Comparison of ENCODE assay signal across 8 cellular contexts in genomic region chr1:226001852-226002666, GRCh38. TPM values are rescaled to one million over a fixed set of nuclear protein-coding genes. Genes with fewer than 3 reads are reported as not detected.
DNase-seq lines count a peak whose midpoint lies in the region; ATAC-seq and TF ChIP-seq lines count a peak whose summit lies in the region.

No MANE protein-coding gene starts in this region.

- in situ Hi-C loops in Panc1 (cut with HindIII; ENCODE audit: low pct_unique_long_range_greater_than_20kb, low sequenced_read_pairs): no loop called here

- H3K4me3 ChIP-seq in Panc1 (ENCODE audit: low read depth in 2 of 2, low read length in 2 of 2): no peak overlapping the region

- no peaks in the 10 kb centered on the region for H3K27me3 ChIP-seq in Panc1 (ENCODE audit: control insufficient read depth, insufficient read depth, low read length)

- CTCF ChIA-PET in Panc1 (lab: Charles Lee): interaction anchor here (0.5 kb wide), 1 partner anchor 25 kb away, joined by 3 read pairs; no protein-coding TSS in a partner anchor

- peaks cover 7% of the 10 kb centered on the region; the same call in 1 of the 2 replicates for H3K36me3 ChIP-seq in Panc1 (ENCODE audit: control insufficient read depth, insufficient read depth, low read length)

- peaks cover 11% of the 10 kb centered on the region for H3K4me1 ChIP-seq in Panc1 (ENCODE audit: control insufficient read depth, insufficient read depth, low read length)

- DNase-seq in GM04504 (ENCODE audit: low read depth) (peak; percentile 71), Panc1 (ENCODE audit: low read depth, low spot score) (no peak), Right ventricle myocardium inferior (ENCODE audit: missing footprints) (peak; percentile 88), sciatic nerve (ENCODE audit: low spot score) (peak; percentile 74), DMS79 (lab: John Stamatoyannopoulos, UW) (no peak), HPDE6-E6E7 (ENCODE audit: extremely low spot score) (no peak)
- peak; percentile 12 for DNase-seq in activated gamma-delta T cell treated with anti-CD3 and anti-CD28 coated beads, Interleukin-2, amount 50 U/mL, for 16 hours (ENCODE audit: low read depth)

- ATAC-seq in HG03342 (IDR thresholded peaks at IDR 0.05; ENCODE audit: unreplicated experiment) (peak; percentile 35), Panc1 (no peak), Right ventricle myocardium inferior (peak; percentile 16), sciatic nerve (peak; percentile 33)

- intact Hi-C loops in Panc1 (cut with micrococcal nuclease; ENCODE audit: unreplicated experiment): no loop called here
- intact Hi-C loops in Right ventricle myocardium inferior (cut with DNase I): no loop called here
- intact Hi-C loops in sciatic nerve (cut with DNase I): no loop called here

- peak overlapping the region; percentile 9; the same call in 1 of the 2 replicates for H3K27ac ChIP-seq in Panc1 (ENCODE audit: low read length)

- H3K9me3 ChIP-seq in Panc1 (ENCODE audit: control insufficient read depth, insufficient read depth, low read depth, low read length): no peaks in the 10 kb centered on the region

- no peak for TF ChIP-seq CTCF in Panc1 (IDR thresholded peaks at IDR 0.05)

- POLR2A ChIA-PET in Panc1 (lab: Charles Lee): interaction anchor here (1.0 kb wide), 1 partner anchor 60 kb away, joined by 4 read pairs; the partner anchor contains the start of gene H3-3A

- no TSS peak for BruUV-seq in Panc1 (replicated peaks; lab: Mats Ljungman, UMichigan)

RNA-seq across cellular contexts. Expression of gene SDE2, which starts 2.9 kb away (rescaled TPM):
- total RNA-seq in Panc1 (2021; ENCODE audit: unreplicated experiment) (18.3 TPM), Right ventricle myocardium inferior (11.7 TPM), sciatic nerve (22.3 TPM)
- 5.5 TPM for polyA plus RNA-seq in Panc1 (2012; ENCODE audit: insufficient read length)

Comparison
In these comparisons a context has a peak if more than half of its experiments do, and no peak if none do; other contexts are left out.
1. DNase-seq: peak in GM04504 (single experiment), activated gamma-delta T cell treated with anti-CD3 and anti-CD28 coated beads, Interleukin-2, amount 50 U/mL, for 16 hours (single experiment), Right ventricle myocardium inferior (single experiment) and sciatic nerve (single experiment); none in Panc1 (single experiment), DMS79 (single experiment) and HPDE6-E6E7 (single experiment).